ENCODE assay signal across 8 cellular contexts in the genomic region with DNA sequence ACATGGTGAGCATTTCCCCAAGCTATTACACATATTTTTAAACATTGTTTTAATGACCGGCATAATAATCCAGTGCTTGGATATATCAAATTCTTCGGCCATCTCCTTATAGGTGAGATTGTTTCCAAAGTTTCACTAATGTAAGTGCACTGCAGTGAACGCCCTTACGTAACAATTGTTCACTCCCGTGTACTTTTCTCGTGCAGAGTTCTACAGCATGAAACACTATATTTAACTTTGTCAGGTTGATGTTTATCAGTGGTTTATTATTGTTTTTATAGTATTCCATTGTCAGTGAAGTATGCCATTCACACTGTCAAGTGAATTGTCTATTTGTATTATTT. TPM values are rescaled to one million over a fixed set of nuclear protein-coding genes. Genes with fewer than 3 reads are reported as not detected.
A peak's percentile ranks its signal among the peaks of the same experiment; 100 is the strongest.
DNase-seq lines count a peak whose midpoint lies in the region; ATAC-seq, FAIRE-seq and TF ChIP-seq lines count a peak whose summit lies in the region.

No MANE protein-coding gene starts in this region.

- TF ChIP-seq RAD21 in A549 (conservative IDR thresholded peaks at IDR 0.05 in 1 of 2, IDR thresholded peaks at IDR 0.05 in 1 of 2): no peak

- ATAC-seq in A549: no peak
- no peak for ATAC-seq in GM21381 (IDR thresholded peaks at IDR 0.05; ENCODE audit: unreplicated experiment)

- no peak for TF ChIP-seq POLR2A in A549 (IDR thresholded peaks at IDR 0.05; ENCODE audit: low read length)

- H3K9me3 ChIP-seq in A549 (no peaks in the 10 kb centered on the region), HUES64 (ENCODE audit: insufficient read depth, low read depth, low read length) (no peaks in the 10 kb centered on the region), mucosa of rectum (ENCODE audit: control insufficient read depth in 2 of 2, low read length in 2 of 2) (no peaks in the 10 kb centered on the region)

- TF ChIP-seq EP300 in A549 (IDR thresholded peaks at IDR 0.05): no peak

- H3K4me3 ChIP-seq in A549 (peak overlapping the region; percentile 44), HUES64 (ENCODE audit: low read length) (peak overlapping the region; percentile 52), mucosa of rectum (ENCODE audit: low read length in 2 of 2) (peak overlapping the region; percentile 71 to 88)

- H3K36me3 Mint-ChIP-seq in MCF 10A (ENCODE audit: insufficient read depth, unreplicated experiment): peaks cover 25% of the 10 kb centered on the region

- peaks cover 8% of the 10 kb centered on the region for H3K4me1 Mint-ChIP-seq in MCF 10A (ENCODE audit: insufficient read depth, unreplicated experiment)

- H3K4me1 ChIP-seq in A549 (peaks cover 26% of the 10 kb centered on the region), HUES64 (ENCODE audit: insufficient read depth, low read length) (peaks cover 19% of the 10 kb centered on the region), mucosa of rectum (ENCODE audit: control insufficient read depth in 2 of 2, insufficient read depth in 2 of 2, low read length in 2 of 2) (peaks cover 23 to 35% of the 10 kb centered on the region in 2 donors)

- WGBS in A549 (ENCODE audit: missing lambda C conversion rate): 14% methylated on average over 6 of the region's 6 CpGs
- whole genome bisulfite sequencing in HUES64: 81% methylated on average over 6 of the region's 6 CpGs

- H3K9ac ChIP-seq in HUES64 (ENCODE audit: low read depth, low read length) (0 out of 2 replicates have a peak overlapping the region, but pooled peaks have one; percentile 5), mucosa of rectum (ENCODE audit: low read depth in 1 of 2, low read length in 2 of 2) (peak overlapping the region; percentile 66 to 93)

- POLR2A ChIA-PET in A549 (lab: Yijun Ruan, JAX) (interaction anchor here (1.0 to 5.7 kb wide), 4 partner anchors 8 to 667 kb away, joined by 4 to 92 read pairs (median 6); partner anchors contain the start of genes NAPB and NXT1), MCF 10A (lab: Yijun Ruan, JAX) (interaction anchor here (0.6 to 12.7 kb wide), 39 partner anchors 8 to 1692 kb away, joined by 3 to 261 read pairs (median 5); partner anchors contain the start of genes CST3, NAPB and NXT1)

- H3K27me3 ChIP-seq in HUES64 (ENCODE audit: insufficient read depth, low read length) (no peaks in the 10 kb centered on the region), mucosa of rectum (ENCODE audit: control insufficient read depth in 2 of 2, insufficient read depth in 2 of 2, low read length in 2 of 2) (no peaks in the 10 kb centered on the region)

- peak overlapping the region; percentile 70 to 74 for H3K27ac ChIP-seq in A549
- no peak overlapping the region for H3K27ac ChIP-seq in HUES64 (ENCODE audit: low read depth, low read length)
- H3K27ac ChIP-seq in mucosa of rectum (ENCODE audit: low read depth in 2 of 2, low read length in 2 of 2): peak overlapping the region; percentile 87 to 91

- peak overlapping the region; percentile 83 for H3K27ac Mint-ChIP-seq in MCF 10A (ENCODE audit: low read depth, unreplicated experiment)

- H3K4me2 ChIP-seq in A549: peak overlapping the region; percentile 90

- no peaks in the 10 kb centered on the region for H3K27me3 Mint-ChIP-seq in MCF 10A (ENCODE audit: insufficient read depth, unreplicated experiment)

- TF ChIP-seq CTCF in A549 (IDR thresholded peaks at IDR 0.05): no peak
- no peak for TF ChIP-seq CTCF in MCF 10A (IDR thresholded peaks at IDR 0.05; ENCODE audit: unreplicated experiment)

- peaks cover 22% of the 10 kb centered on the region for H3K36me3 ChIP-seq in HUES64 (ENCODE audit: insufficient read depth, low read length)
- H3K36me3 ChIP-seq in mucosa of rectum (ENCODE audit: control insufficient read depth in 2 of 2, insufficient read depth in 2 of 2, low read length in 2 of 2): peaks cover 6 to 15% of the 10 kb centered on the region in 2 donors

- FAIRE-seq in A549 (lab: Jason Lieb, UNC): no peak

- no peaks in the 10 kb centered on the region for H3K9me3 Mint-ChIP-seq in MCF 10A (ENCODE audit: unreplicated experiment)

- BruUV-seq in MCF 10A (replicated peaks; lab: Mats Ljungman, UMichigan): no TSS peak

- no peak for DNase-seq in A549 (ENCODE audit: low read depth in 1 of 2, low spot score in 1 of 2)
- DNase-seq in MCF 10A (ENCODE audit: unreplicated experiment): no peak
- no peak for DNase-seq in hippocampal formation (lab: John Stamatoyannopoulos, UW)
- no peak for DNase-seq in SHP77 (lab: John Stamatoyannopoulos, UW)
- no peak for DNase-seq in NCI-H82 treated with DMSO at 0.1 percent for 48 hours (lab: John Stamatoyannopoulos, UW; ENCODE audit: unreplicated experiment)

- CTCF ChIA-PET in A549 (lab: Yijun Ruan, JAX): interaction anchor here (0.8 to 2.8 kb wide), 9 partner anchors 9 to 674 kb away, joined by 3 to 20 read pairs (median 4); partner anchors contain the start of gene NXT1
- CTCF ChIA-PET in MCF 10A (lab: Yijun Ruan, JAX): interaction anchor here (0.6 to 5.0 kb wide), 13 partner anchors 8 to 668 kb away, joined by 3 to 36 read pairs (median 3); partner anchors contain the start of genes NAPB and NXT1

- peak overlapping the region; percentile 86 for H3K4me3 Mint-ChIP-seq in MCF 10A (ENCODE audit: unreplicated experiment)

- intact Hi-C loops in MCF 10A (cut with micrococcal nuclease): loop anchor here (1.0 to 5.0 kb wide), 2 partner anchors 8 to 269 kb away; partner anchors contain the start of gene NXT1

TF ChIP-seq in A549, 52 proteins besides CTCF, POLR2A, EP300 and RAD21:
- TF ChIP-seq KDM5A (IDR thresholded peaks at IDR 0.05) (no peak), PHF8 (IDR thresholded peaks at IDR 0.05; ENCODE audit: borderline replicate concordance, low read depth) (0 out of 2 replicates have a peak, but pooled peaks have one; percentile 39)
TF ChIP-seq in A549: peak in this region for 1.

RNA-seq across cellular contexts. Expression of gene GZF1, which starts 3.4 kb away (rescaled TPM):
- 24.7 and 33.4 TPM in 2 replicates for polyA plus RNA-seq in A549 (2011; rRNA removed)
- 31.3 and 34.5 TPM in 2 replicates for polyA plus RNA-seq in A549 (2012; cell fraction: cytosol; rRNA removed)
- 37.6 and 68.6 TPM in 2 replicates for polyA plus RNA-seq in A549 (2012; cell fraction: nucleus; rRNA removed)
- 13.2 to 16.1 TPM (median 15.6 TPM) in 3 replicates for polyA plus RNA-seq in A549 (2017; fragmentation: RNase III; extraction: RNeasy Plus Mini Kit Qiagen cat#74134 plus additional on column Dnase treatment)
- 69.4 and 96.5 TPM in 2 replicates for polyA minus RNA-seq in A549 (2011; rRNA and poly(A)+ RNA removed)
- 11.6 TPM for polyA plus RNA-seq in HUES64 (2013, experiment 1 of 2)
- 14.2 TPM for polyA plus RNA-seq in HUES64 (2013, experiment 2 of 2)
- 15.5 and 19.9 TPM in 2 replicates for total RNA-seq in MCF 10A (2022)

RNA-seq across cellular contexts. Expression of gene NXT1, which starts 7.9 kb away (rescaled TPM):
- polyA plus RNA-seq in A549 (2011; rRNA removed): 68.2 and 71.8 TPM in 2 replicates
- polyA plus RNA-seq in A549 (2012; cell fraction: cytosol; rRNA removed): 97.1 and 104 TPM in 2 replicates
- polyA plus RNA-seq in A549 (2012; cell fraction: nucleus; rRNA removed): 59.9 and 65.3 TPM in 2 replicates
- polyA plus RNA-seq in A549 (2017; fragmentation: RNase III; extraction: RNeasy Plus Mini Kit Qiagen cat#74134 plus additional on column Dnase treatment): 44.3 to 45.5 TPM (median 45.1 TPM) in 3 replicates
- polyA minus RNA-seq in A549 (2011; rRNA and poly(A)+ RNA removed): 42.8 and 48.1 TPM in 2 replicates
- polyA plus RNA-seq in HUES64 (2013, experiment 1 of 2): 25.4 TPM
- polyA plus RNA-seq in HUES64 (2013, experiment 2 of 2): 26.1 TPM
- total RNA-seq in MCF 10A (2022): 32.2 and 40.1 TPM in 2 replicates
